In the genomic region with DNA sequence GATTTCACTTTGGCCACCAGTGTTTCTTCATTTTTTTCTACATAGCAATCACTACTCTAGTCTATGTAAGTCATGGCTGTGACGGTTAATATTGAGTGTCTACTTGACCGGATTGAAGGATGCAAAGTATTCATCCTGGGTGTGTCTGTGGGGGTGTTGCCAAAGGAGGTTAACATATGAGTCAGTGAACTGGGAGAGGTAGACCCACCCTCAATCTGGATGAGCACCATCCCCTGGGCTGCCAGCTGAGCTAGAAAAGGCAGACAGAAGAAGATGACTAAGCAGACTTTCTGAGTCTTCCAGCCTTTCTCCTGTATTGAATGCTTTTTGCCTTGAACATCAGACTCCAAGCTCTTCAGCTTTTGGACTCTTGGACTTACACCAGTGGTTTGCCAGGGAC, we compare ENCODE assay signal across 14 cellular contexts.
A peak's percentile ranks its signal among the peaks of the same experiment; 100 is the strongest.
DNase-seq lines count a peak whose midpoint lies in the region; ATAC-seq and TF ChIP-seq lines count a peak whose summit lies in the region.
"Had no signal": no experiment of that assay in that cellular context is flagged by ENCODE, and none has a peak within 500 bp of the region (broad histone marks: within the 10 kb centered on the region; RNA-seq: fewer than 3 reads in every experiment).

No MANE protein-coding gene starts in this region.

- H2BK120ac ChIP-seq in neuronal stem cell (ENCODE audit: low read depth, low read length): no peak overlapping the region

- H3K27me3 Mint-ChIP-seq in activated T-helper 17 cell treated with anti-CD3 and anti-CD28 coated beads, Interleukin-2, amount 50 U/mL, for 72 hours: no peaks in the 10 kb centered on the region

- WGBS in neuronal stem cell (ENCODE audit: extremely low coverage in 2 of 2, insufficient read length in 2 of 2, insufficient replicate concordance in 1 of 2), 2 donors: no CpG with 5 or more reads among the region's 2 CpGs

- H3K9me3 ChIP-seq in AG04450 (ENCODE audit: control insufficient read depth, insufficient read depth, low read length) (no peaks in the 10 kb centered on the region), HAP-1 (no peaks in the 10 kb centered on the region), neuronal stem cell (replicated peaks in 1 of 2; ENCODE audit: control insufficient read depth in 2 of 2, insufficient read depth in 1 of 2, low read depth in 1 of 2, low read length in 2 of 2) (no peaks in the 10 kb centered on the region)
- H3K9me3 ChIP-seq: BLaER1 treated with 17β-estradiol and CSF1 and Interleukin-3, amounts not matched to agents 10 nM and 100 nM had no signal

- H3K4me3 Mint-ChIP-seq in activated T-helper 17 cell treated with anti-CD3 and anti-CD28 coated beads, Interleukin-2, amount 50 U/mL, for 72 hours: no peak overlapping the region

- H3K27me3 ChIP-seq in AG04450 (ENCODE audit: control insufficient read depth, insufficient read depth, low read length) (no peaks in the 10 kb centered on the region), kidney epithelial cell (ENCODE audit: control insufficient read depth, insufficient read depth, low read length) (no peaks in the 10 kb centered on the region), HAP-1 (ENCODE audit: low read depth) (no peaks in the 10 kb centered on the region), neuronal stem cell (ENCODE audit: control insufficient read depth in 3 of 3, insufficient read depth in 3 of 3, low read depth in 1 of 3, low read length in 3 of 3) (no peaks in the 10 kb centered on the region)
- H3K27me3 ChIP-seq: BLaER1 treated with 17β-estradiol and CSF1 and Interleukin-3, amounts not matched to agents 10 nM and 100 nM had no signal

- no peak overlapping the region for H3K27ac Mint-ChIP-seq in activated T-helper 17 cell treated with anti-CD3 and anti-CD28 coated beads, Interleukin-2, amount 50 U/mL, for 72 hours

- H4K8ac ChIP-seq in neuronal stem cell (ENCODE audit: low read depth, low read length): no peak overlapping the region

- peaks cover 4% of the 10 kb centered on the region for H3K9me3 Mint-ChIP-seq in activated T-helper 17 cell treated with anti-CD3 and anti-CD28 coated beads, Interleukin-2, amount 50 U/mL, for 72 hours

- no peak overlapping the region for H3K9ac ChIP-seq in neuronal stem cell (ENCODE audit: low read depth, low read length, poor library complexity)
- H3K9ac ChIP-seq: BLaER1 treated with 17β-estradiol and CSF1 and Interleukin-3, amounts not matched to agents 10 nM and 100 nM; parathyroid adenoma had no signal

- H3K18ac ChIP-seq in neuronal stem cell (ENCODE audit: low read length): no peak overlapping the region

- H3K27ac ChIP-seq in AG04450 (ENCODE audit: low read depth, low read length): no peak overlapping the region
- H3K27ac ChIP-seq in neuronal stem cell (replicated peaks; ENCODE audit: low read length): no peak overlapping the region
- H3K27ac ChIP-seq: BLaER1 treated with 17β-estradiol and CSF1 and Interleukin-3, amounts not matched to agents 10 nM and 100 nM; parathyroid adenoma; VCaP had no signal

- H2AFZ ChIP-seq in neuronal stem cell (ENCODE audit: low read length): no peak overlapping the region
- H2AFZ ChIP-seq: parathyroid adenoma had no signal

- TF ChIP-seq CTCF in AG04450 (IDR thresholded peaks at IDR 0.05; ENCODE audit: low read depth, low read length) (no peak), kidney epithelial cell (IDR thresholded peaks at IDR 0.05; ENCODE audit: insufficient read depth, low read length, poor library complexity, severe bottlenecking) (no peak)

- DNase-seq in AG04450 (ENCODE audit: low read depth, low spot score) (peak; percentile 13), HPDE6-E6E7 (ENCODE audit: extremely low spot score) (peak; percentile 33), astrocyte of the hippocampus (ENCODE audit: low read depth, low spot score) (peak; percentile 31), kidney epithelial cell (ENCODE audit: low read depth) (peak; percentile 44), HT-29 (ENCODE audit: low spot score) (no peak), HAP-1 (ENCODE audit: low spot score in 2 of 2) (no peak), neuronal stem cell (ENCODE audit: low spot score) (no peak)
- DNase-seq: activated CD8-positive, alpha-beta memory T cell treated with anti-CD3 and anti-CD28 coated beads, Interleukin-2, amount 50 U/mL, for 4 hours; effector CD8-positive, alpha-beta T cell; GF-D8 had no signal

- ATAC-seq in activated T-helper 17 cell treated with anti-CD3 and anti-CD28 coated beads, Interleukin-2, amount 50 U/mL, for 72 hours (replicated peaks): no peak

- H3K4me3 ChIP-seq in AG04450 (ENCODE audit: low read depth, low read length) (no peak overlapping the region), kidney epithelial cell (ENCODE audit: low read depth, low read length) (no peak overlapping the region), HAP-1 (no peak overlapping the region), neuronal stem cell (ENCODE audit: low read length in 2 of 2) (no peak overlapping the region)
- H3K4me3 ChIP-seq: BLaER1 treated with 17β-estradiol and CSF1 and Interleukin-3, amounts not matched to agents 10 nM and 100 nM had no signal

- H2AK5ac ChIP-seq in neuronal stem cell (ENCODE audit: low read depth, low read length): no peak overlapping the region

- in situ Hi-C loops in HAP-1 (cut with MboI; ENCODE audit: low sequenced_read_pairs): no loop called here

- no peak overlapping the region for H2BK15ac ChIP-seq in neuronal stem cell (ENCODE audit: low read length)

- POLR2A ChIA-PET in AG04450 (lab: Yijun Ruan, JAX): no interaction called here

- no peak overlapping the region for H3K4me2 ChIP-seq in neuronal stem cell (ENCODE audit: insufficient read depth, low read length, poor library complexity, severe bottlenecking)
- H3K4me2 ChIP-seq: BLaER1 treated with 17β-estradiol and CSF1 and Interleukin-3, amounts not matched to agents 10 nM and 100 nM had no signal

- no peaks in the 10 kb centered on the region for H3K4me1 Mint-ChIP-seq in activated T-helper 17 cell treated with anti-CD3 and anti-CD28 coated beads, Interleukin-2, amount 50 U/mL, for 72 hours

- H2BK12ac ChIP-seq in neuronal stem cell (ENCODE audit: low read length): no peak overlapping the region

- H3K14ac ChIP-seq in neuronal stem cell (ENCODE audit: low read length): no peak overlapping the region

- H3K4ac ChIP-seq in neuronal stem cell (ENCODE audit: low read length): no peak overlapping the region

- H3K4me1 ChIP-seq in HAP-1 (no peaks in the 10 kb centered on the region), neuronal stem cell (ENCODE audit: control insufficient read depth in 2 of 2, insufficient read depth in 1 of 2, low read depth in 1 of 2, low read length in 2 of 2) (no peaks in the 10 kb centered on the region)
- H3K4me1 ChIP-seq: BLaER1 treated with 17β-estradiol and CSF1 and Interleukin-3, amounts not matched to agents 10 nM and 100 nM; parathyroid adenoma had no signal

- H4K91ac ChIP-seq in neuronal stem cell (ENCODE audit: low read depth, low read length, poor library complexity): no peak overlapping the region

- H3K36me3 Mint-ChIP-seq in activated T-helper 17 cell treated with anti-CD3 and anti-CD28 coated beads, Interleukin-2, amount 50 U/mL, for 72 hours (ENCODE audit: low read depth): no peaks in the 10 kb centered on the region

- H2BK5ac ChIP-seq in neuronal stem cell (ENCODE audit: low read length): no peak overlapping the region

- H3K23ac ChIP-seq in neuronal stem cell (ENCODE audit: low read depth, low read length, poor library complexity): no peak overlapping the region

- CTCF ChIA-PET in AG04450 (lab: Charles Lee): no interaction called here

- no peaks in the 10 kb centered on the region for H3K36me3 ChIP-seq in kidney epithelial cell (ENCODE audit: control insufficient read depth, insufficient read depth, low read length)
- H3K36me3 ChIP-seq in HAP-1 (replicated peaks): no peaks in the 10 kb centered on the region
- no peaks in the 10 kb centered on the region for H3K36me3 ChIP-seq in neuronal stem cell (replicated peaks in 1 of 2; ENCODE audit: control insufficient read depth in 2 of 2, insufficient read depth in 2 of 2, low read length in 2 of 2)
- H3K36me3 ChIP-seq: BLaER1 treated with 17β-estradiol and CSF1 and Interleukin-3, amounts not matched to agents 10 nM and 100 nM had no signal

- H3K79me1 ChIP-seq in neuronal stem cell (ENCODE audit: low read depth, low read length): no peaks in the 10 kb centered on the region

Comparison
In these comparisons a context has a peak if more than half of its experiments do, and no peak if none do; other contexts are left out.
1. DNase-seq: peak in AG04450 (single experiment), HPDE6-E6E7 (single experiment), astrocyte of the hippocampus (single experiment) and kidney epithelial cell (single experiment); none in HT-29 (single experiment), HAP-1 (0 of 2) and neuronal stem cell (single experiment).